In genomic region chr1:113871597-113872113, GRCh38 we compare ENCODE assay signal across 1 cellular context.
TF ChIP-seq lines count a peak whose summit lies in the region.

TSS of gene PTPN22 (minus strand) at chr1:113871712.

TF ChIP-seq in K562, 482 proteins besides CTCF, POLR2A, EP300 and RAD21 (continued from another document and continues in another):
- TF ChIP-seq ZNF398 (CRISPR knock-in tag; IDR thresholded peaks at IDR 0.05) = no peak
- no peak for TF ChIP-seq ZC3H11A (IDR thresholded peaks at IDR 0.05; ENCODE audit: low read depth, low read length)
- TF ChIP-seq TFAP4 (CRISPR knock-in tag; IDR thresholded peaks at IDR 0.05; ENCODE audit: borderline replicate concordance) = no peak
- no peak for TF ChIP-seq HMG20B (CRISPR knock-in tag; IDR thresholded peaks at IDR 0.05)
- no peak for TF ChIP-seq NR2C2 (CRISPR knock-in tag; IDR thresholded peaks at IDR 0.05)
- peak; percentile 63; the same call in 1 of the 2 replicates for TF ChIP-seq NR2C2 (tag; IDR thresholded peaks at IDR 0.05)
- no peak for TF ChIP-seq ZKSCAN3 (CRISPR knock-in tag; IDR thresholded peaks at IDR 0.05)
- peak; percentile 76; the same call in 1 of the 2 replicates for TF ChIP-seq BACH1 (tag; IDR thresholded peaks at IDR 0.05)
- TF ChIP-seq ZNF239 (CRISPR knock-in tag; IDR thresholded peaks at IDR 0.05) = no peak
- TF ChIP-seq ARID2 (IDR thresholded peaks at IDR 0.05) = no peak
- no peak for TF ChIP-seq CHCHD3 (CRISPR knock-in tag; IDR thresholded peaks at IDR 0.05)
- TF ChIP-seq ZNF24 (IDR thresholded peaks at IDR 0.05) = no peak
- TF ChIP-seq HMGN3 (IDR thresholded peaks at IDR 0.05; ENCODE audit: borderline replicate concordance, extremely low read depth, insufficient read length, low read depth, low read length) = no peak
- TF ChIP-seq, protein P1, sequence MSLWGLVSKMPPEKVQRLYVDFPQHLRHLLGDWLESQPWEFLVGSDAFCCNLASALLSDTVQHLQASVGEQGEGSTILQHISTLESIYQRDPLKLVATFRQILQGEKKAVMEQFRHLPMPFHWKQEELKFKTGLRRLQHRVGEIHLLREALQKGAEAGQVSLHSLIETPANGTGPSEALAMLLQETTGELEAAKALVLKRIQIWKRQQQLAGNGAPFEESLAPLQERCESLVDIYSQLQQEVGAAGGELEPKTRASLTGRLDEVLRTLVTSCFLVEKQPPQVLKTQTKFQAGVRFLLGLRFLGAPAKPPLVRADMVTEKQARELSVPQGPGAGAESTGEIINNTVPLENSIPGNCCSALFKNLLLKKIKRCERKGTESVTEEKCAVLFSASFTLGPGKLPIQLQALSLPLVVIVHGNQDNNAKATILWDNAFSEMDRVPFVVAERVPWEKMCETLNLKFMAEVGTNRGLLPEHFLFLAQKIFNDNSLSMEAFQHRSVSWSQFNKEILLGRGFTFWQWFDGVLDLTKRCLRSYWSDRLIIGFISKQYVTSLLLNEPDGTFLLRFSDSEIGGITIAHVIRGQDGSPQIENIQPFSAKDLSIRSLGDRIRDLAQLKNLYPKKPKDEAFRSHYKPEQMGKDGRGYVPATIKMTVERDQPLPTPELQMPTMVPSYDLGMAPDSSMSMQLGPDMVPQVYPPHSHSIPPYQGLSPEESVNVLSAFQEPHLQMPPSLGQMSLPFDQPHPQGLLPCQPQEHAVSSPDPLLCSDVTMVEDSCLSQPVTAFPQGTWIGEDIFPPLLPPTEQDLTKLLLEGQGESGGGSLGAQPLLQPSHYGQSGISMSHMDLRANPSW (CRISPR knock-in tag; IDR thresholded peaks at IDR 0.05) = no peak
- no peak for TF ChIP-seq TCF7L2 (IDR thresholded peaks at IDR 0.05; ENCODE audit: low read depth, low read length)
- no peak for TF ChIP-seq CBFB (CRISPR knock-in tag; IDR thresholded peaks at IDR 0.05)
- TF ChIP-seq PML (IDR thresholded peaks at IDR 0.05; ENCODE audit: low read length) = no peak
- TF ChIP-seq SMAD3 (CRISPR knock-in tag; conservative IDR thresholded peaks at IDR 0.05) = 0 out of 2 replicates have a peak, but pooled peaks have one; percentile 40
- TF ChIP-seq SRSF3 (IDR thresholded peaks at IDR 0.05; ENCODE audit: insufficient read depth, low read length) = no peak
- no peak for TF ChIP-seq SMARCC2 (IDR thresholded peaks at IDR 0.05; ENCODE audit: low read depth)
- TF ChIP-seq RNF2 (IDR thresholded peaks at IDR 0.05) = no peak; the same call in 1 of the 2 replicates
- TF ChIP-seq, protein P2, sequence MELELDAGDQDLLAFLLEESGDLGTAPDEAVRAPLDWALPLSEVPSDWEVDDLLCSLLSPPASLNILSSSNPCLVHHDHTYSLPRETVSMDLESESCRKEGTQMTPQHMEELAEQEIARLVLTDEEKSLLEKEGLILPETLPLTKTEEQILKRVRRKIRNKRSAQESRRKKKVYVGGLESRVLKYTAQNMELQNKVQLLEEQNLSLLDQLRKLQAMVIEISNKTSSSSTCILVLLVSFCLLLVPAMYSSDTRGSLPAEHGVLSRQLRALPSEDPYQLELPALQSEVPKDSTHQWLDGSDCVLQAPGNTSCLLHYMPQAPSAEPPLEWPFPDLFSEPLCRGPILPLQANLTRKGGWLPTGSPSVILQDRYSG (tag; conservative IDR thresholded peaks at IDR 0.05; ENCODE audit: low read depth) = no peak
- TF ChIP-seq, protein P3, sequence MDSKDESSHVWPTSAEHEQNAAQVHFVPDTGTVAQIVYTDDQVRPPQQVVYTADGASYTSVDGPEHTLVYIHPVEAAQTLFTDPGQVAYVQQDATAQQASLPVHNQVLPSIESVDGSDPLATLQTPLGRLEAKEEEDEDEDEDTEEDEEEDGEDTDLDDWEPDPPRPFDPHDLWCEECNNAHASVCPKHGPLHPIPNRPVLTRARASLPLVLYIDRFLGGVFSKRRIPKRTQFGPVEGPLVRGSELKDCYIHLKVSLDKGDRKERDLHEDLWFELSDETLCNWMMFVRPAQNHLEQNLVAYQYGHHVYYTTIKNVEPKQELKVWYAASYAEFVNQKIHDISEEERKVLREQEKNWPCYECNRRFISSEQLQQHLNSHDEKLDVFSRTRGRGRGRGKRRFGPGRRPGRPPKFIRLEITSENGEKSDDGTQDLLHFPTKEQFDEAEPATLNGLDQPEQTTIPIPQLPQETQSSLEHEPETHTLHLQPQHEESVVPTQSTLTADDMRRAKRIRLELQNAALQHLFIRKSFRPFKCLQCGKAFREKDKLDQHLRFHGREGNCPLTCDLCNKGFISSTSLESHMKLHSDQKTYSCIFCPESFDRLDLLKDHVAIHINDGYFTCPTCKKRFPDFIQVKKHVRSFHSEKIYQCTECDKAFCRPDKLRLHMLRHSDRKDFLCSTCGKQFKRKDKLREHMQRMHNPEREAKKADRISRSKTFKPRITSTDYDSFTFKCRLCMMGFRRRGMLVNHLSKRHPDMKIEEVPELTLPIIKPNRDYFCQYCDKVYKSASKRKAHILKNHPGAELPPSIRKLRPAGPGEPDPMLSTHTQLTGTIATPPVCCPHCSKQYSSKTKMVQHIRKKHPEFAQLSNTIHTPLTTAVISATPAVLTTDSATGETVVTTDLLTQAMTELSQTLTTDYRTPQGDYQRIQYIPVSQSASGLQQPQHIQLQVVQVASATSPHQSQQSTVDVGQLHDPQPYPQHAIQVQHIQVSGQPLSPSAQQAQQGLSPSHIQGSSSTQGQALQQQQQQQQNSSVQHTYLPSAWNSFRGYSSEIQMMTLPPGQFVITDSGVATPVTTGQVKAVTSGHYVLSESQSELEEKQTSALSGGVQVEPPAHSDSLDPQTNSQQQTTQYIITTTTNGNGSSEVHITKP (IDR thresholded peaks at IDR 0.05; ENCODE audit: partially characterized antibody) = peak; percentile 89
- no peak for TF ChIP-seq BCOR (IDR thresholded peaks at IDR 0.05)
- TF ChIP-seq ZNF324 (CRISPR knock-in tag; IDR thresholded peaks at IDR 0.05) = no peak
- TF ChIP-seq, protein P4, sequence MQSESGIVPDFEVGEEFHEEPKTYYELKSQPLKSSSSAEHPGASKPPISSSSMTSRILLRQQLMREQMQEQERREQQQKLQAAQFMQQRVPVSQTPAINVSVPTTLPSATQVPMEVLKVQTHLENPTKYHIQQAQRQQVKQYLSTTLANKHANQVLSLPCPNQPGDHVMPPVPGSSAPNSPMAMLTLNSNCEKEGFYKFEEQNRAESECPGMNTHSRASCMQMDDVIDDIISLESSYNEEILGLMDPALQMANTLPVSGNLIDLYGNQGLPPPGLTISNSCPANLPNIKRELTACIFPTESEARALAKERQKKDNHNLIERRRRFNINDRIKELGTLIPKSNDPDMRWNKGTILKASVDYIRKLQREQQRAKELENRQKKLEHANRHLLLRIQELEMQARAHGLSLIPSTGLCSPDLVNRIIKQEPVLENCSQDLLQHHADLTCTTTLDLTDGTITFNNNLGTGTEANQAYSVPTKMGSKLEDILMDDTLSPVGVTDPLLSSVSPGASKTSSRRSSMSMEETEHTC (IDR thresholded peaks at IDR 0.05) = no peak; the same call in 1 of the 2 replicates
- no peak for TF ChIP-seq SIRT6 (IDR thresholded peaks at IDR 0.05; ENCODE audit: low read depth, low read length)
- TF ChIP-seq SMAD1 (IDR thresholded peaks at IDR 0.05; ENCODE audit: low read depth, low read length, partially characterized antibody) = no peak
- TF ChIP-seq XRCC4 (IDR thresholded peaks at IDR 0.05; ENCODE audit: extremely low read depth, insufficient read depth, insufficient read length) = no peak
- no peak for TF ChIP-seq CLOCK (CRISPR knock-in tag; IDR thresholded peaks at IDR 0.05; ENCODE audit: borderline replicate concordance)
- no peak for TF ChIP-seq HES1 (IDR thresholded peaks at IDR 0.05; ENCODE audit: low read depth)
- TF ChIP-seq NR1H2 (CRISPR knock-in tag; IDR thresholded peaks at IDR 0.05) = no peak
- TF ChIP-seq SMARCE1 (IDR thresholded peaks at IDR 0.05) = no peak
- TF ChIP-seq CHD4 (IDR thresholded peaks at IDR 0.05; ENCODE audit: insufficient read depth, insufficient replicate concordance, low read depth, low read length, poor library complexity, severe bottlenecking) = no peak
- TF ChIP-seq PCBP1 (IDR thresholded peaks at IDR 0.05; ENCODE audit: low read depth, low read length, poor library complexity, severe bottlenecking) = no peak
- TF ChIP-seq ZNF780A (CRISPR knock-in tag; IDR thresholded peaks at IDR 0.05) = no peak
- no peak for TF ChIP-seq ETV5 (CRISPR knock-in tag; IDR thresholded peaks at IDR 0.05; ENCODE audit: low read depth)
- TF ChIP-seq JUND (IDR thresholded peaks at IDR 0.05; ENCODE audit: borderline replicate concordance, low read depth, low read length) = peak; percentile 49; the same call in 1 of the 2 replicates
- TF ChIP-seq JUND (tag; IDR thresholded peaks at IDR 0.05; ENCODE audit: borderline replicate concordance, low read depth, low read length) = peak; percentile 65; the same call in 2 of the 3 replicates
- TF ChIP-seq E2F5 (CRISPR knock-in tag; IDR thresholded peaks at IDR 0.05) = no peak
- TF ChIP-seq SIN3B (IDR thresholded peaks at IDR 0.05; ENCODE audit: low read depth) = no peak
- no peak for TF ChIP-seq SLC30A9 (CRISPR knock-in tag; IDR thresholded peaks at IDR 0.05)
- TF ChIP-seq NR2C1 (IDR thresholded peaks at IDR 0.05) = no peak
- 0 out of 2 replicates have a peak, but pooled peaks have one; percentile 25 for TF ChIP-seq NR2C1 (tag; IDR thresholded peaks at IDR 0.05)
- TF ChIP-seq, protein P5, sequence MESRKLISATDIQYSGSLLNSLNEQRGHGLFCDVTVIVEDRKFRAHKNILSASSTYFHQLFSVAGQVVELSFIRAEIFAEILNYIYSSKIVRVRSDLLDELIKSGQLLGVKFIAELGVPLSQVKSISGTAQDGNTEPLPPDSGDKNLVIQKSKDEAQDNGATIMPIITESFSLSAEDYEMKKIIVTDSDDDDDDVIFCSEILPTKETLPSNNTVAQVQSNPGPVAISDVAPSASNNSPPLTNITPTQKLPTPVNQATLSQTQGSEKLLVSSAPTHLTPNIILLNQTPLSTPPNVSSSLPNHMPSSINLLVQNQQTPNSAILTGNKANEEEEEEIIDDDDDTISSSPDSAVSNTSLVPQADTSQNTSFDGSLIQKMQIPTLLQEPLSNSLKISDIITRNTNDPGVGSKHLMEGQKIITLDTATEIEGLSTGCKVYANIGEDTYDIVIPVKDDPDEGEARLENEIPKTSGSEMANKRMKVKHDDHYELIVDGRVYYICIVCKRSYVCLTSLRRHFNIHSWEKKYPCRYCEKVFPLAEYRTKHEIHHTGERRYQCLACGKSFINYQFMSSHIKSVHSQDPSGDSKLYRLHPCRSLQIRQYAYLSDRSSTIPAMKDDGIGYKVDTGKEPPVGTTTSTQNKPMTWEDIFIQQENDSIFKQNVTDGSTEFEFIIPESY (CRISPR knock-in tag; IDR thresholded peaks at IDR 0.05) = peak; percentile 52; the same call in 1 of the 2 replicates
- TF ChIP-seq ZNF12 (CRISPR knock-in tag; IDR thresholded peaks at IDR 0.05) = no peak
- peak; percentile 56 for TF ChIP-seq BHLHE40 (IDR thresholded peaks at IDR 0.05; ENCODE audit: low read length)
- TF ChIP-seq ZNF436 (CRISPR knock-in tag; IDR thresholded peaks at IDR 0.05) = no peak
